Comparison of ENCODE assay signal across 27 cellular contexts in the genomic region with DNA sequence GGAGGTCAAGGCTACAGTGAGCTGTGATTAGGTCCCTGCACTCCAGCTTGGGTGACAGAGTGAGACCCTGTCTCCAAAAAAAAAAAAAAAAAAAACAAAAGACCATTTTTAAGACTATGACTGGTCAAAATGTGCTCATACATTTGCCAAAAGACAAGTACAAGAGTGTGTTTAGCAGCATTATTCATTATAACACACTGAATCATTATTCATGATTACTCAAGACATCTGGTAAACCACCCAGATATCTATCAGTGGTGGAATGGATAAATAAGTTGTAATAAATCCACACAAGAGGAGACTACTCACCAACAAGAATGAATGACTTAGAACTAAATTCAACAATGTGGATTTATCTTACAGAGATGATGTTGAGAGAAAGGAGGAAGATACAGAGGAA.
"Had no signal": no experiment of that assay in that cellular context is flagged by ENCODE, and none has a peak within 500 bp of the region (broad histone marks: within the 10 kb centered on the region; RNA-seq: fewer than 3 reads in every experiment).

No MANE protein-coding gene starts in this region.

- H3K27ac ChIP-seq: gastroesophageal sphincter, heart left ventricle, hepatocyte, neutrophil, parathyroid adenoma, right lobe of liver, suprapubic skin, vagina had no signal

- H3K27ac Mint-ChIP-seq: memory B cell; mesothelial cell of epicardium; naive B cell; natural killer cell treated with Interleukin-12 subunit alpha and Interleukin-12 subunit beta and Interleukin-15 and Interleukin-18, amount 100 ng/mL, for 72 hours; progenitor cell of endocrine pancreas; stimulated activated naive CD8-positive, alpha-beta T cell treated with anti-CD3 and anti-CD28 coated beads, Interleukin-15, amount 100 ng/mL, for 72 hours had no signal

- H3K4me1 ChIP-seq: heart left ventricle, parathyroid adenoma, suprapubic skin, vagina had no signal

- H3K9ac ChIP-seq: parathyroid adenoma had no signal

- H3K4me2 ChIP-seq: hepatocyte had no signal

- DNase-seq: cortex of kidney; effector memory CD8-positive, alpha-beta T cell; foreskin fibroblast; heart left ventricle; kidney; mucosa of descending colon; naive B cell; right lobe of liver; small intestine; stimulated activated CD4-positive, alpha-beta T cell treated with anti-CD3 and anti-CD28 coated beads, Interleukin-15, amount 100 ng/mL, for 24 hours; stimulated activated CD4-positive, alpha-beta T cell treated with anti-CD3 and anti-CD28 coated beads, Interleukin-2, amount 100 ng/mL, for 48 hours; stimulated activated naive CD4-positive, alpha-beta T cell; stimulated activated naive CD8-positive, alpha-beta T cell treated with anti-CD3 and anti-CD28 coated beads, Interleukin-15, amount 100 ng/mL, for 72 hours; trophoblast cell had no signal

- H3K4me3 Mint-ChIP-seq: effector memory CD8-positive, alpha-beta T cell; memory B cell; mesothelial cell of epicardium; naive B cell; natural killer cell treated with Interleukin-12 subunit alpha and Interleukin-12 subunit beta and Interleukin-15 and Interleukin-18, amount 100 ng/mL, for 72 hours; neural crest cell; stimulated activated naive CD8-positive, alpha-beta T cell treated with anti-CD3 and anti-CD28 coated beads, Interleukin-15, amount 100 ng/mL, for 72 hours had no signal

- H3K4me3 ChIP-seq: gastroesophageal sphincter, heart left ventricle, hepatocyte, lung, mucosa of descending colon, right lobe of liver, suprapubic skin, vagina had no signal

- H3K4me1 Mint-ChIP-seq: memory B cell; stimulated activated naive CD8-positive, alpha-beta T cell treated with anti-CD3 and anti-CD28 coated beads, Interleukin-15, amount 100 ng/mL, for 72 hours had no signal

- H3K27me3 ChIP-seq: gastroesophageal sphincter, heart left ventricle, hepatocyte, neutrophil, right lobe of liver, suprapubic skin, vagina had no signal

- H3K27me3 Mint-ChIP-seq: effector memory CD8-positive, alpha-beta T cell; memory B cell; naive B cell; progenitor cell of endocrine pancreas; stimulated activated naive CD8-positive, alpha-beta T cell treated with anti-CD3 and anti-CD28 coated beads, Interleukin-15, amount 100 ng/mL, for 72 hours had no signal

- H3K36me3 Mint-ChIP-seq: memory B cell; mesothelial cell of epicardium; naive B cell; natural killer cell treated with Interleukin-12 subunit alpha and Interleukin-12 subunit beta and Interleukin-15 and Interleukin-18, amount 100 ng/mL, for 72 hours had no signal

- H3K9me3 Mint-ChIP-seq: effector memory CD8-positive, alpha-beta T cell; memory B cell; mesothelial cell of epicardium; naive B cell; natural killer cell treated with Interleukin-12 subunit alpha and Interleukin-12 subunit beta and Interleukin-15 and Interleukin-18, amount 100 ng/mL, for 72 hours; neural crest cell; stimulated activated naive CD8-positive, alpha-beta T cell treated with anti-CD3 and anti-CD28 coated beads, Interleukin-15, amount 100 ng/mL, for 72 hours had no signal

- H3K9me3 ChIP-seq: gastroesophageal sphincter, heart left ventricle, mucosa of descending colon, neutrophil, right lobe of liver, suprapubic skin, vagina had no signal

- H3K36me3 ChIP-seq: gastroesophageal sphincter, heart left ventricle, neutrophil, right lobe of liver, suprapubic skin, vagina had no signal

- H2AFZ ChIP-seq: hepatocyte, parathyroid adenoma had no signal

- ATAC-seq: effector memory CD8-positive, alpha-beta T cell; gastroesophageal sphincter; heart left ventricle; left lobe of liver; mucosa of descending colon; natural killer cell treated with Interleukin-12 subunit alpha and Interleukin-12 subunit beta and Interleukin-15 and Interleukin-18, amount 100 ng/mL, for 72 hours; right lobe of liver; stimulated activated naive CD8-positive, alpha-beta T cell treated with anti-CD3 and anti-CD28 coated beads, Interleukin-15, amount 100 ng/mL, for 72 hours had no signal
